Comparison of ENCODE assay signal across 14 cellular contexts in the genomic region with DNA sequence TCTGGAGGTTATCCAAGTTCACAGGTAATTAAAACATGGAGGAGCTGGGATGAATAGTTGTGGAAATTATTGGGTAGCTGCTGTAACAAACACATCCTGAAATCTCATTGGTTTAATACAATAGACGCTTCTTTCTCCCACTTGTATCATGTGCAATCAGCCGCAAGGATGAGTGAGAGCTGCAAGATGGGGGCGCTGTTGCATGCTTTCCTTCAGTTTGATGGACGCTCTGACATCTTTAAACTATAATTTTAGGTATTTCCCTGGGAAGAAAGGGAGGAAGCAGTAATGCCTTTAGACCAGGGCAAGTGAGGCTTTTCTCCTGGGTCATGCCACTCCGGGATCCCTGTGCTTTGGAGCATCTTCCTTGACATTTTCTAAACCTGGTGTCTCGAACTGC.
DNase-seq lines count a peak whose midpoint lies in the region; ATAC-seq and TF ChIP-seq lines count a peak whose summit lies in the region.
"Had no signal": no experiment of that assay in that cellular context is flagged by ENCODE, and none has a peak within 500 bp of the region (broad histone marks: within the 10 kb centered on the region; RNA-seq: fewer than 3 reads in every experiment).

No MANE protein-coding gene starts in this region.

- 78 to 85% methylated on average over 6 of the region's 6 CpGs for WGBS in esophagus squamous epithelium, 2 donors

- no peak overlapping the region for H2AFZ ChIP-seq in OCI-LY7 (ENCODE audit: low read length)

- H3K27me3 ChIP-seq in foreskin keratinocyte = no peaks in the 10 kb centered on the region
- no peaks in the 10 kb centered on the region for H3K27me3 ChIP-seq in left lung
- H3K27me3 ChIP-seq in esophagus squamous epithelium = no peaks in the 10 kb centered on the region
- H3K27me3 ChIP-seq: BLaER1 treated with 17β-estradiol and CSF1 and Interleukin-3, amounts not matched to agents 10 nM and 100 nM had no signal

- no peaks in the 10 kb centered on the region for H3K4me1 ChIP-seq in OCI-LY7 (ENCODE audit: insufficient read depth, low read length, poor library complexity, severe bottlenecking)
- peaks cover 6% of the 10 kb centered on the region for H3K4me1 ChIP-seq in foreskin keratinocyte
- no peaks in the 10 kb centered on the region for H3K4me1 ChIP-seq in left lung
- no peaks in the 10 kb centered on the region for H3K4me1 ChIP-seq in esophagus squamous epithelium
- H3K4me1 ChIP-seq: BLaER1 treated with 17β-estradiol and CSF1 and Interleukin-3, amounts not matched to agents 10 nM and 100 nM; prostate gland had no signal

- no peaks in the 10 kb centered on the region for H4K20me1 ChIP-seq in OCI-LY7 (ENCODE audit: insufficient read depth, low read length)
- H4K20me1 ChIP-seq: BLaER1 treated with 17β-estradiol and CSF1 and Interleukin-3, amounts not matched to agents 10 nM and 100 nM had no signal

- no TSS peak for BruUV-seq in OCI-LY7 (replicated peaks; lab: Mats Ljungman, UMichigan)

- ATAC-seq in foreskin keratinocyte (peak; percentile 26), left lobe of liver (no peak), left lung (no peak), HG02588 (IDR thresholded peaks at IDR 0.05; ENCODE audit: unreplicated experiment) (no peak)
- ATAC-seq: activated T-helper 17 cell treated with anti-CD3 and anti-CD28 coated beads, Interleukin-2, amount 50 U/mL, for 72 hours; stimulated activated naive B cell treated with anti-CD40 and anti-IgM and Interleukin-4, amounts not matched to agents 10 μg/mL and 1 μg/mL and 100 μg/mL, for 72 hours had no signal

- H3K27ac ChIP-seq in OCI-LY7 (ENCODE audit: low read depth, low read length, poor library complexity, severe bottlenecking) (no peak overlapping the region), foreskin keratinocyte (no peak overlapping the region), left lung (no peak overlapping the region), esophagus squamous epithelium (no peak overlapping the region)
- H3K27ac ChIP-seq: BLaER1 treated with 17β-estradiol and CSF1 and Interleukin-3, amounts not matched to agents 10 nM and 100 nM; prostate gland had no signal

- intact Hi-C loops in OCI-LY7 (cut with micrococcal nuclease; ENCODE audit: unreplicated experiment) = no loop called here
- intact Hi-C loops in left lung (cut with DNase I) = no loop called here
- intact Hi-C loops in esophagus squamous epithelium (cut with DNase I) = no loop called here

- POLR2A ChIA-PET in AG04449 (lab: Yijun Ruan, JAX) = no interaction called here
- POLR2A ChIA-PET in OCI-LY7 (lab: Charles Lee) = no interaction called here

- H3K79me2 ChIP-seq in OCI-LY7 (ENCODE audit: insufficient read depth, low read depth, low read length) = no peaks in the 10 kb centered on the region

- H3K4me2 ChIP-seq in OCI-LY7 (ENCODE audit: low read length) = no peak overlapping the region
- H3K4me2 ChIP-seq: BLaER1 treated with 17β-estradiol and CSF1 and Interleukin-3, amounts not matched to agents 10 nM and 100 nM had no signal

- TF ChIP-seq CTCF in AG04449 (IDR thresholded peaks at IDR 0.05; ENCODE audit: insufficient read depth, low read length, missing control alignments) = peak; percentile 8
- peak; percentile 27; the same call in 1 of the 2 replicates for TF ChIP-seq CTCF in GM12874 (IDR thresholded peaks at IDR 0.05; ENCODE audit: insufficient read depth, low read depth, low read length)
- TF ChIP-seq CTCF in OCI-LY7 (conservative IDR thresholded peaks at IDR 0.05; ENCODE audit: low read length) = peak; percentile 62; the same call in 1 of the 2 replicates
- TF ChIP-seq CTCF in foreskin keratinocyte (conservative IDR thresholded peaks at IDR 0.05) = peak; percentile 48
- no peak for TF ChIP-seq CTCF in left lung (IDR thresholded peaks at IDR 0.05)
- TF ChIP-seq CTCF in esophagus squamous epithelium (IDR thresholded peaks at IDR 0.05) = no peak

- no peaks in the 10 kb centered on the region for H3K9me2 ChIP-seq in OCI-LY7 (ENCODE audit: insufficient read depth, low read length)

- H3K4me3 ChIP-seq in AG04449 (ENCODE audit: low read depth, low read length) = no peak overlapping the region
- no peak overlapping the region for H3K4me3 ChIP-seq in OCI-LY7 (ENCODE audit: low read depth, low read length, poor library complexity, severe bottlenecking)
- no peak overlapping the region for H3K4me3 ChIP-seq in left lung
- no peak overlapping the region for H3K4me3 ChIP-seq in esophagus squamous epithelium
- H3K4me3 ChIP-seq: BLaER1 treated with 17β-estradiol and CSF1 and Interleukin-3, amounts not matched to agents 10 nM and 100 nM; prostate gland had no signal

- DNase-seq in AG04449 (ENCODE audit: low read depth, low spot score) = no peak
- DNase-seq in OCI-LY7 (ENCODE audit: low spot score) = no peak
- DNase-seq in foreskin keratinocyte = no peak
- no peak for DNase-seq in left lobe of liver (ENCODE audit: low spot score)
- no peak for DNase-seq in left lung
- DNase-seq in esophagus squamous epithelium (lab: John Stamatoyannopoulos, UW) = no peak
- DNase-seq: activated CD4-positive, alpha-beta T cell treated with anti-CD3 and anti-CD28 coated beads, Interleukin-2, amount 10 ng/mL, durations not matched to agents 7 days and 5 days; NCI-H1694; stimulated activated naive B cell treated with anti-CD40 and anti-IgM and Interleukin-4, amounts not matched to agents 10 μg/mL and 1 μg/mL and 100 μg/mL, for 72 hours had no signal

- no peaks in the 10 kb centered on the region for H3K9me3 ChIP-seq in OCI-LY7 (ENCODE audit: low read length)
- peaks cover 0 to 7% of the 10 kb centered on the region in 2 donors for H3K9me3 ChIP-seq in left lung
- no peaks in the 10 kb centered on the region for H3K9me3 ChIP-seq in esophagus squamous epithelium
- H3K9me3 ChIP-seq: prostate gland had no signal

- H3K36me3 ChIP-seq in OCI-LY7 (ENCODE audit: insufficient read depth, low read length) (no peaks in the 10 kb centered on the region), left lung (no peaks in the 10 kb centered on the region), esophagus squamous epithelium (no peaks in the 10 kb centered on the region)
- H3K36me3 ChIP-seq: BLaER1 treated with 17β-estradiol and CSF1 and Interleukin-3, amounts not matched to agents 10 nM and 100 nM; prostate gland had no signal

- CTCF ChIA-PET in AG04449 (lab: Yijun Ruan, JAX) (interaction anchor here (1.0 kb wide), 1 partner anchor 18 kb away, joined by 3 read pairs; no protein-coding TSS in a partner anchor), OCI-LY7 (lab: Charles Lee; ENCODE audit: unreplicated experiment) (no interaction called here)

- TF ChIP-seq POLR2A in esophagus squamous epithelium (IDR thresholded peaks at IDR 0.05) = no peak

Comparison
In these comparisons a context has a peak if more than half of its experiments do, and no peak if none do; other contexts are left out.
1. CTCF ChIP-seq: peak in AG04449 (single experiment), GM12874 (single experiment), OCI-LY7 (single experiment) and foreskin keratinocyte (single experiment); none in left lung (0 of 2) and esophagus squamous epithelium (0 of 6).